In the genomic region with DNA sequence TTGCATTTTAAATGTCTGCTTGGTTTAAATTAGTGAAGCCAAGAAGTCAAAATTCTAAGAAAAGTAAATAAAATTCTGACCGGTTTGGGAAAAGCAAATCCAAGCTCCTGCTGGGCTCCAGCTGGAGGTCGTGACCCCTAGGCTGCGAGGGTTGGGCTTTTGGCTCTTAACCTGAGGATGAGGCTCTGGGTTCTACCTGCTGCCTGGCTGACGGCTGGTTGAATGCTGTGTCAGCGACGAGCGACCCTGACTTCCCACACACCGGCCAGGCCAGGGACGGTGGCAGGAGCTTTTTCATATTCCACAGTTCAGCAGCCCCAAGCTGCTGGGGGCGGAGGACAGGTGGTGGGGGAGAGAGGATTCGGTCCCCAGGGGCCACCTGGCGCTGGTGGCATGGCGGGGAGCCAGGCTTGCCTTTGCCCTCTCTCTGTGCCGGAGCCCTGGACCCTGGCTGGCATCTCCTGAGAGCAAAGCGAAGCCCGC, we compare ENCODE assay signal across 10 cellular contexts. TPM values are rescaled to one million over a fixed set of nuclear protein-coding genes. Genes with fewer than 3 reads are reported as not detected.
A peak's percentile ranks its signal among the peaks of the same experiment; 100 is the strongest.
DNase-seq lines count a peak whose midpoint lies in the region; ATAC-seq, FAIRE-seq and TF ChIP-seq lines count a peak whose summit lies in the region.
"Had no signal": no experiment of that assay in that cellular context is flagged by ENCODE, and none has a peak within 500 bp of the region (broad histone marks: within the 10 kb centered on the region; RNA-seq: fewer than 3 reads in every experiment).

No MANE protein-coding gene starts in this region.

- H3K4me1 ChIP-seq in NT2/D1 (ENCODE audit: insufficient read depth, insufficient read length) = no peaks in the 10 kb centered on the region
- peaks cover 7 to 20% (median 8%) of the 10 kb centered on the region in 3 donors for H3K4me1 ChIP-seq in esophagus squamous epithelium
- H3K4me1 ChIP-seq in pancreas = peaks cover 0 to 4% (median 3%) of the 10 kb centered on the region in 3 donors

- DNase-seq in DMS 273 treated with DMSO at 0.1 percent for 48 hours (lab: John Stamatoyannopoulos, UW) (peak; percentile 33), NT2/D1 (ENCODE audit: low read depth, low spot score) (no peak), esophagus squamous epithelium (lab: John Stamatoyannopoulos, UW) (no peak), pancreas (peak in 2 of 6 donors; percentile 34 to 67), activated gamma-delta T cell (lab: John Stamatoyannopoulos, UW) (no peak), NCI-H2107 treated with DMSO at 0.1 percent for 48 hours (lab: John Stamatoyannopoulos, UW; ENCODE audit: unreplicated experiment) (no peak), RCC 7860 (ENCODE audit: low spot score) (no peak), CD1c-positive myeloid dendritic cell (ENCODE audit: extremely low spot score) (no peak)
- DNase-seq: cortex of kidney, naive B cell had no signal

- intact Hi-C loops in esophagus squamous epithelium (cut with DNase I) = no loop called here
- intact Hi-C loops in pancreas (cut with DNase I) = no loop called here

- H3K9me3 ChIP-seq in NT2/D1 (ENCODE audit: insufficient read depth, low read length) = no peaks in the 10 kb centered on the region
- H3K9me3 ChIP-seq in esophagus squamous epithelium = no peaks in the 10 kb centered on the region
- no peaks in the 10 kb centered on the region for H3K9me3 ChIP-seq in pancreas

- no peak for TF ChIP-seq CTCF in esophagus squamous epithelium (IDR thresholded peaks at IDR 0.05)
- no peak for TF ChIP-seq CTCF in pancreas (IDR thresholded peaks at IDR 0.05)

- TF ChIP-seq POLR2A in esophagus squamous epithelium (IDR thresholded peaks at IDR 0.05) = no peak

- WGBS in esophagus squamous epithelium, 2 donors = 8 to 13% methylated on average over 9 to 12 of the region's 16 CpGs
- WGBS in pancreas, 2 donors = 7 to 8% methylated on average over 16 of the region's 16 CpGs

- H3K4me3 ChIP-seq in NT2/D1 (ENCODE audit: insufficient read length, low read depth) = peak overlapping the region; percentile 56
- peak overlapping the region in 3 of 4 donors; percentile 37 to 61 (median 50) for H3K4me3 ChIP-seq in esophagus squamous epithelium
- peak overlapping the region in 2 of 4 donors; percentile 41 to 47 for H3K4me3 ChIP-seq in pancreas

- FAIRE-seq in pancreas (lab: Jason Lieb, UNC) (no peak), RCC 7860 (lab: Jason Lieb, UNC) (no peak)

- H3K27ac ChIP-seq in esophagus squamous epithelium (no peak overlapping the region), pancreas (no peak overlapping the region)

- H3K9ac ChIP-seq in NT2/D1 (ENCODE audit: insufficient read length, low read depth) = peak overlapping the region; percentile 64

- no peaks in the 10 kb centered on the region for H3K36me3 ChIP-seq in NT2/D1 (ENCODE audit: insufficient read depth, insufficient read length, low read length)
- no peaks in the 10 kb centered on the region for H3K36me3 ChIP-seq in esophagus squamous epithelium
- no peaks in the 10 kb centered on the region for H3K36me3 ChIP-seq in pancreas

- H3K27me3 ChIP-seq in NT2/D1 (ENCODE audit: insufficient read depth, insufficient read length) = peaks cover 31% of the 10 kb centered on the region
- H3K27me3 ChIP-seq in esophagus squamous epithelium = peaks cover 12 to 71% (median 16%) of the 10 kb centered on the region in 4 donors
- peaks cover 0 to 19% (median 0%) of the 10 kb centered on the region in 4 donors for H3K27me3 ChIP-seq in pancreas

- peak in 3 of 4 donors; percentile 14 to 27 (median 24) for ATAC-seq in pancreas

RNA-seq across cellular contexts. Expression of a gene that starts 0.8 kb away (rescaled TPM):
- total RNA-seq in esophagus squamous epithelium (under 1 TPM in 2 of 4 donors, not detected in 2; 0.38 to 0.49 TPM), pancreas (1 to 10 TPM in 1 of 6 donors, under 1 TPM in 1, not detected in 4; 0.08 to 1.7 TPM)
- under 1 TPM in 1 of 2 donors, not detected in 1; 0.07 TPM for polyA plus RNA-seq in pancreas
